ENCODE assay signal across 17 cellular contexts in the genomic region with DNA sequence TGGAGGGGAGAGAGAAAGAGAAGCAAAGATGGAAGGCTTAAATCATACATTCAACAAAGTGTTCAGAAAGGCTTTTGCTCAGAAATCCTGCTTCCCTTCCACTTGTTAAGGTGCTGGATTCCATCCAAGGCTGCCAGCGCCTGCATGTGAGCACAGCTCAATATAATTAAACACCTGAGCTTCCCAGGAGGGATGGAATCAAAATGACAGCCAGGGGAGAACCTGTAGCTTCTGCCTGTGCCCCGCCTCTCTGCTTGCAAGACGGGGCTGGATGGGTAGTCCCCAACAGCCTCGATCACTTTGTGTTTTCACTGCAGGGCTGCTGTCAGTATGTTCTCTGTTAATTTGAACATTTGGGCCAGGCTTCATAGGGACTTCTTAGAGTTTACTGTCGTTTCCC.
DNase-seq lines count a peak whose midpoint lies in the region; FAIRE-seq and TF ChIP-seq lines count a peak whose summit lies in the region.
"Had no signal": no experiment of that assay in that cellular context is flagged by ENCODE, and none has a peak within 500 bp of the region (broad histone marks: within the 10 kb centered on the region; RNA-seq: fewer than 3 reads in every experiment).

No MANE protein-coding gene starts in this region.

- no peaks in the 10 kb centered on the region for H3K4me1 ChIP-seq in H1 (replicated peaks in 1 of 4; ENCODE audit: control insufficient read depth in 3 of 4, insufficient read depth in 4 of 4, low read length in 3 of 4)

- H3K4ac ChIP-seq in H1 (replicated peaks; ENCODE audit: insufficient read length, low read depth, low read length): no peak overlapping the region

- no peak overlapping the region for H3K27ac ChIP-seq in H1 (ENCODE audit: low read depth, low read length)

- FAIRE-seq in H1 (lab: Jason Lieb, UNC): no peak
- FAIRE-seq in GM12892 (lab: Jason Lieb, UNC): no peak
- FAIRE-seq: A204.1, H54, K562 had no signal

- TF ChIP-seq CTCF in H1 (IDR thresholded peaks at IDR 0.05; ENCODE audit: control extremely low read depth in 1 of 3, insufficient read depth in 1 of 3, low read depth in 1 of 3, low read length in 3 of 3): no peak

- no peaks in the 10 kb centered on the region for H3K79me1 ChIP-seq in H1 (ENCODE audit: low read depth, low read length)

- H2BK5ac ChIP-seq in H1 (ENCODE audit: low read depth, low read length): no peak overlapping the region

- no peak overlapping the region for H3K9ac ChIP-seq in H1 (replicated peaks in 1 of 4; ENCODE audit: extremely low read depth in 1 of 4, low read depth in 3 of 4, low read length in 3 of 4)

- no peak overlapping the region for H3K4me3 ChIP-seq in H1 (ENCODE audit: extremely low read depth in 1 of 4, insufficient read depth in 2 of 4, low read depth in 3 of 4, low read length in 4 of 4)
- H3K4me3 ChIP-seq: K562 had no signal

- H3K18ac ChIP-seq in H1 (ENCODE audit: extremely low read depth, low read length): no peak overlapping the region

- TF ChIP-seq RAD21 in H1 (IDR thresholded peaks at IDR 0.05 in 1 of 2, conservative IDR thresholded peaks at IDR 0.05 in 1 of 2; ENCODE audit: low read depth in 2 of 2, low read length in 2 of 2): no peak

- H2BK15ac ChIP-seq in H1 (ENCODE audit: low read length): no peak overlapping the region

- DNase-seq in NCI-H1092 (lab: John Stamatoyannopoulos, UW): peak; percentile 5
- no peak for DNase-seq in NCI-H1092 treated with DMSO at 0.1 percent for 48 hours (lab: John Stamatoyannopoulos, UW)
- peak; percentile 18 for DNase-seq in NCI-H1694 (lab: John Stamatoyannopoulos, UW)
- peak; percentile 64 for DNase-seq in NCI-H345 treated with DMSO at 0.1 percent for 48 hours (lab: John Stamatoyannopoulos, UW; ENCODE audit: unreplicated experiment)
- no peak for DNase-seq in H1 (ENCODE audit: low read depth in 1 of 2, low spot score in 2 of 2)
- DNase-seq in NCI-H146 (lab: John Stamatoyannopoulos, UW): no peak
- no peak for DNase-seq in NCI-H82 (lab: John Stamatoyannopoulos, UW)
- no peak for DNase-seq in GM12892 (ENCODE audit: insufficient read length)
- DNase-seq: DMS79 treated with DMSO at 0.1 percent for 48 hours, GDM1, NCI-H2227 treated with DMSO at 0.1 percent for 48 hours, NCI-H774, SIG-M5, T-helper 17 cell had no signal

- no peak for TF ChIP-seq POLR2A in H1 (IDR thresholded peaks at IDR 0.05; ENCODE audit: control extremely low read depth in 1 of 2, low read depth in 2 of 2, low read length in 2 of 2)
- TF ChIP-seq POLR2A in GM12892 (IDR thresholded peaks at IDR 0.05; ENCODE audit: low read depth, low read length): no peak

- H3K14ac ChIP-seq in H1 (ENCODE audit: insufficient read length): no peak overlapping the region

- H3K27me3 ChIP-seq in H1 (replicated peaks in 1 of 4; ENCODE audit: control insufficient read depth in 3 of 4, extremely low read depth in 1 of 4, insufficient read depth in 3 of 4, low read length in 3 of 4): no peaks in the 10 kb centered on the region

- no peak overlapping the region for H2BK12ac ChIP-seq in H1 (ENCODE audit: low read depth, low read length)

- no peaks in the 10 kb centered on the region for H3K9me3 ChIP-seq in H1 (ENCODE audit: insufficient read depth in 2 of 2, low read depth in 1 of 2, low read length in 1 of 2)

- no peaks in the 10 kb centered on the region; a peak in 1 of 8 replicates for H3K36me3 ChIP-seq in H1 (ENCODE audit: control insufficient read depth in 2 of 4, insufficient read depth in 4 of 4, low read length in 3 of 4)

- CTCF ChIA-PET in H1 (lab: Charles Lee; ENCODE audit: partially characterized antibody): interaction anchor here (1.1 kb wide), 1 partner anchor 226 kb away, joined by 3 read pairs; the partner anchor contains the start of gene KCNH1

- no peak for TF ChIP-seq EP300 in H1 (IDR thresholded peaks at IDR 0.05; ENCODE audit: borderline replicate concordance in 1 of 2, low read depth in 2 of 2, low read length in 2 of 2)

- H4K8ac ChIP-seq in H1 (ENCODE audit: extremely low read depth, insufficient read depth, low read length): no peak overlapping the region

- no peak overlapping the region for H3K56ac ChIP-seq in H1 (replicated peaks; ENCODE audit: insufficient read length, low read depth, low read length)

- H4K20me1 ChIP-seq in H1 (replicated peaks in 1 of 2; ENCODE audit: control insufficient read depth in 1 of 2, insufficient read depth in 2 of 2, low read length in 2 of 2): no peaks in the 10 kb centered on the region

- H4K5ac ChIP-seq in H1 (ENCODE audit: insufficient read length, low read depth, low read length): no peak overlapping the region

- H2BK20ac ChIP-seq in H1 (ENCODE audit: low read length): no peak overlapping the region

- no peak overlapping the region for H3K23ac ChIP-seq in H1 (ENCODE audit: insufficient read length)

- no peaks in the 10 kb centered on the region for H3K23me2 ChIP-seq in H1 (ENCODE audit: low read depth, low read length)

- 90% methylated on average over 5 of the region's 5 CpGs; no CpG with 5 or more reads in 1 of the 2 experiments for WGBS in H1 (ENCODE audit: extremely low coverage in 1 of 2, insufficient coverage in 1 of 2, insufficient read length in 1 of 2, insufficient replicate concordance in 2 of 2, low coverage in 1 of 2, low lambda C conversion rate in 2 of 2, missing lambda C conversion rate in 1 of 2), 2 experiments

- H3K4me2 ChIP-seq in H1 (ENCODE audit: insufficient read depth in 1 of 2, low read depth in 2 of 2, low read length in 2 of 2): no peak overlapping the region

- POLR2A ChIA-PET in H1 (lab: Charles Lee; ENCODE audit: partially characterized antibody): no interaction called here

- no peak overlapping the region for H2AK5ac ChIP-seq in H1 (ENCODE audit: low read depth, low read length)

- no peak overlapping the region for H4K91ac ChIP-seq in H1 (replicated peaks; ENCODE audit: insufficient read length, low read length)

- peak overlapping the region; percentile 7; the same call in 1 of the 2 replicates for H2AFZ ChIP-seq in H1 (ENCODE audit: low read length)

- H3K79me2 ChIP-seq in H1 (ENCODE audit: control insufficient read depth in 1 of 2, insufficient read depth in 2 of 2, low read length in 2 of 2): no peaks in the 10 kb centered on the region

- no peak overlapping the region for H2BK120ac ChIP-seq in H1 (replicated peaks; ENCODE audit: low read depth, low read length)

TF ChIP-seq in H1, 55 proteins besides CTCF, POLR2A, EP300 and RAD21:
- TF ChIP-seq SIN3A (conservative IDR thresholded peaks at IDR 0.05 in 1 of 2, IDR thresholded peaks at IDR 0.05 in 1 of 2; ENCODE audit: low read depth in 1 of 2, low read length in 2 of 2) (no peak), RXRA (IDR thresholded peaks at IDR 0.05; ENCODE audit: insufficient read depth, low read depth, low read length) (no peak), CBX8 (IDR thresholded peaks at IDR 0.05; ENCODE audit: borderline replicate concordance, low read depth, low read length) (no peak), ZNF274 (IDR thresholded peaks at IDR 0.05; ENCODE audit: borderline replicate concordance, extremely low read depth, low read length) (no peak), RFX5 (IDR thresholded peaks at IDR 0.05; ENCODE audit: borderline replicate concordance, low read depth, low read length) (no peak), SIRT6 (IDR thresholded peaks at IDR 0.05; ENCODE audit: low read length) (no peak), BACH1 (IDR thresholded peaks at IDR 0.05; ENCODE audit: low read length) (no peak), GABPA (IDR thresholded peaks at IDR 0.05; ENCODE audit: borderline replicate concordance, insufficient read depth, low read length) (no peak), TAF7 (optimal IDR thresholded peaks at IDR 0.05; ENCODE audit: borderline replicate concordance, low read depth, low read length) (no peak), PHF8 (conservative IDR thresholded peaks at IDR 0.05; ENCODE audit: low read depth, low read length) (no peak), SP2 (IDR thresholded peaks at IDR 0.05; ENCODE audit: low read length) (no peak)

Comparison
In these comparisons a context has a peak if more than half of its experiments do, and no peak if none do; other contexts are left out.
1. DNase-seq: peak in NCI-H1092 (single experiment), NCI-H1694 (single experiment) and NCI-H345 treated with DMSO at 0.1 percent for 48 hours (single experiment); none in NCI-H1092 treated with DMSO at 0.1 percent for 48 hours (single experiment), H1 (0 of 2), NCI-H146 (single experiment), NCI-H82 (single experiment) and GM12892 (single experiment).